Comparison of ENCODE assay signal across 1 cellular context in the genomic region with DNA sequence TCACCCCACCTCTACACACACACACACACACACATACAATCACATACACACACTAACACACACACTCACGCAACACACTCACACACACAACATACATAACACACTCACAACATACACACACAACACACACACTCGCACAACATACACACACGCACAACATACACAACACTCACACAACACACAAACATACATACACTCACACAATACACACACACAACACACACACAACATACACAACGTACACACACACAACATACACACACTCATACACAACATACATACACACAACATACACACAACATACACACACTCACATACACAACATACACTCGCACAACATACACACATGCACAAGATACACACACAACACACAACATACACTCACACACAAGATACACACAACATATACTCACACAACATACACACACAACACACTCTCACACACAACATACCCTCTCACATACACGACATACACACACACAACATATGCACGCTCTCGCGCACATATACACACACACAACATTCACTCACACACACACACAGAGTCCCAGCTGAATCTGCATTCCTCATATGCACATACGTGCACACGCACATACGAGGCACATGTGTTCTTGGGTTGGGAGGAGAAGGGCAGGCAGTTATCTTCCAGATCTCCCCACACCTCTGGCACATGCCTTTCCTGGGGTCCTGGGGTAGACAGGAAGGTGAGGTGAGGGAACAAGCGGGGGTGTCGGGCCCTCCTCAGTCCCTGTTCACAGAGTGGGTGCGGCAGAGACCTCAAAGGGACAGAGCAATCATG.
TF ChIP-seq lines count a peak whose summit lies in the region.

No MANE protein-coding gene starts in this region.

TF ChIP-seq in HepG2, 621 proteins besides CTCF, POLR2A, EP300 and RAD21 (continued from another document and continues in another):
- peak; percentile 15; the same call in 1 of the 2 replicates for TF ChIP-seq ZNF318 (CRISPR knock-in tag; IDR thresholded peaks at IDR 0.05)
- no peak for TF ChIP-seq PAWR (CRISPR knock-in tag; IDR thresholded peaks at IDR 0.05; ENCODE audit: borderline replicate concordance)
- TF ChIP-seq, protein P1, sequence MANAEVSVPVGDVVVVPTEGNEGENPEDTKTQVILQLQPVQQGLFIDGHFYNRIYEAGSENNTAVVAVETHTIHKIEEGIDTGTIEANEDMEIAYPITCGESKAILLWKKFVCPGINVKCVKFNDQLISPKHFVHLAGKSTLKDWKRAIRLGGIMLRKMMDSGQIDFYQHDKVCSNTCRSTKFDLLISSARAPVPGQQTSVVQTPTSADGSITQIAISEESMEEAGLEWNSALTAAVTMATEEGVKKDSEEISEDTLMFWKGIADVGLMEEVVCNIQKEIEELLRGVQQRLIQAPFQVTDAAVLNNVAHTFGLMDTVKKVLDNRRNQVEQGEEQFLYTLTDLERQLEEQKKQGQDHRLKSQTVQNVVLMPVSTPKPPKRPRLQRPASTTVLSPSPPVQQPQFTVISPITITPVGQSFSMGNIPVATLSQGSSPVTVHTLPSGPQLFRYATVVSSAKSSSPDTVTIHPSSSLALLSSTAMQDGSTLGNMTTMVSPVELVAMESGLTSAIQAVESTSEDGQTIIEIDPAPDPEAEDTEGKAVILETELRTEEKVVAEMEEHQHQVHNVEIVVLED (CRISPR knock-in tag; IDR thresholded peaks at IDR 0.05; ENCODE audit: borderline replicate concordance): no peak
- TF ChIP-seq MAZ (IDR thresholded peaks at IDR 0.05; ENCODE audit: borderline replicate concordance, low read depth, low read length): no peak
- no peak; the same call in 1 of the 2 replicates for TF ChIP-seq MAZ (CRISPR knock-in tag; IDR thresholded peaks at IDR 0.05; ENCODE audit: low read depth)
- TF ChIP-seq BRF2 (CRISPR knock-in tag; IDR thresholded peaks at IDR 0.05): no peak
- no peak for TF ChIP-seq ZBTB34 (CRISPR knock-in tag; IDR thresholded peaks at IDR 0.05)
- TF ChIP-seq AHR (CRISPR knock-in tag; IDR thresholded peaks at IDR 0.05): no peak
- no peak for TF ChIP-seq SNAI1 (CRISPR knock-in tag; IDR thresholded peaks at IDR 0.05; ENCODE audit: borderline replicate concordance)
- no peak for TF ChIP-seq MBD4 (IDR thresholded peaks at IDR 0.05; ENCODE audit: borderline replicate concordance, low read length)
- TF ChIP-seq ZSCAN29 (CRISPR knock-in tag; conservative IDR thresholded peaks at IDR 0.05): no peak; the same call in 1 of the 2 replicates
- no peak for TF ChIP-seq ZNF784 (CRISPR knock-in tag; IDR thresholded peaks at IDR 0.05; ENCODE audit: borderline replicate concordance)
- peak; percentile 87; the same call in 1 of the 2 replicates for TF ChIP-seq TRAFD1 (CRISPR knock-in tag; IDR thresholded peaks at IDR 0.05; ENCODE audit: borderline replicate concordance)
- TF ChIP-seq, protein P2, sequence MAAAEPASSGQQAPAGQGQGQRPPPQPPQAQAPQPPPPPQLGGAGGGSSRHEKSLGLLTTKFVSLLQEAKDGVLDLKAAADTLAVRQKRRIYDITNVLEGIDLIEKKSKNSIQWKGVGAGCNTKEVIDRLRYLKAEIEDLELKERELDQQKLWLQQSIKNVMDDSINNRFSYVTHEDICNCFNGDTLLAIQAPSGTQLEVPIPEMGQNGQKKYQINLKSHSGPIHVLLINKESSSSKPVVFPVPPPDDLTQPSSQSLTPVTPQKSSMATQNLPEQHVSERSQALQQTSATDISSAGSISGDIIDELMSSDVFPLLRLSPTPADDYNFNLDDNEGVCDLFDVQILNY (CRISPR knock-in tag; conservative IDR thresholded peaks at IDR 0.05): no peak
- TF ChIP-seq ISX (CRISPR knock-in tag; conservative IDR thresholded peaks at IDR 0.05): no peak
- no peak for TF ChIP-seq KDM1A (CRISPR knock-in tag; IDR thresholded peaks at IDR 0.05)
- TF ChIP-seq, protein P3, sequence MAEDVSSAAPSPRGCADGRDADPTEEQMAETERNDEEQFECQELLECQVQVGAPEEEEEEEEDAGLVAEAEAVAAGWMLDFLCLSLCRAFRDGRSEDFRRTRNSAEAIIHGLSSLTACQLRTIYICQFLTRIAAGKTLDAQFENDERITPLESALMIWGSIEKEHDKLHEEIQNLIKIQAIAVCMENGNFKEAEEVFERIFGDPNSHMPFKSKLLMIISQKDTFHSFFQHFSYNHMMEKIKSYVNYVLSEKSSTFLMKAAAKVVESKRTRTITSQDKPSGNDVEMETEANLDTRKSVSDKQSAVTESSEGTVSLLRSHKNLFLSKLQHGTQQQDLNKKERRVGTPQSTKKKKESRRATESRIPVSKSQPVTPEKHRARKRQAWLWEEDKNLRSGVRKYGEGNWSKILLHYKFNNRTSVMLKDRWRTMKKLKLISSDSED (CRISPR knock-in tag; IDR thresholded peaks at IDR 0.05): no peak
- TF ChIP-seq CREM (IDR thresholded peaks at IDR 0.05): no peak
- TF ChIP-seq CREM (CRISPR knock-in tag; IDR thresholded peaks at IDR 0.05): no peak
- TF ChIP-seq ZGPAT (CRISPR knock-in tag; IDR thresholded peaks at IDR 0.05): no peak
- peak in 1 of 2 experiments; percentile 32; a peak in 1 of 4 replicates for TF ChIP-seq HMGXB4 (CRISPR knock-in tag; IDR thresholded peaks at IDR 0.05; ENCODE audit: borderline replicate concordance in 1 of 2, low read depth in 1 of 2)
- no peak for TF ChIP-seq ZNF253 (CRISPR knock-in tag; IDR thresholded peaks at IDR 0.05; ENCODE audit: borderline replicate concordance)
- TF ChIP-seq DBP (CRISPR knock-in tag; IDR thresholded peaks at IDR 0.05; ENCODE audit: not compliant biosample characterization): no peak
- no peak for TF ChIP-seq ZNF546 (CRISPR knock-in tag; conservative IDR thresholded peaks at IDR 0.05)
- no peak for TF ChIP-seq ESRRA (CRISPR knock-in tag; IDR thresholded peaks at IDR 0.05; ENCODE audit: low read depth)
- no peak for TF ChIP-seq ZNF383 (CRISPR knock-in tag; IDR thresholded peaks at IDR 0.05; ENCODE audit: borderline replicate concordance)
